1 cellular context compared by ENCODE assay signal in the genomic region with DNA sequence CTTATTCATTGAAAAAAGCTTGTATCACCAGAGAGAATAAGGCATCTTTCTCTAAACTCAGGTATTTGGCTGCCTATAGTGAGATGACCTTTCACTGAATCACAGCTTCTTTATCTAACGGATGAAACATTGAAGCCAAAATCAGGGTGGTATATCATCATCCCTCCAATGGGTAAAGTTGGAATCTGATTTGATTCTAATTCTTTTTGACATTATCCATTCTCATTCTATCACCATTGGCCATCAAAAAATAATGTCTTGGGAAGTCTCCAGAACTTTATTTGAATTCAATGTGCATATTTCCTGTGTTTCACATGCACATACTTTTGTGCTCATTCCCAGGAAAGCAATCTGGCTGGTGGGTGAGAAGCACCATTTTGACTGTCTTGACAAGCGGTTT.
TF ChIP-seq lines count a peak whose summit lies in the region.

No MANE protein-coding gene starts in this region.

TF ChIP-seq in SK-N-SH, 30 proteins besides CTCF, POLR2A, EP300 and RAD21 (continued from another document):
- TF ChIP-seq, protein P1, sequence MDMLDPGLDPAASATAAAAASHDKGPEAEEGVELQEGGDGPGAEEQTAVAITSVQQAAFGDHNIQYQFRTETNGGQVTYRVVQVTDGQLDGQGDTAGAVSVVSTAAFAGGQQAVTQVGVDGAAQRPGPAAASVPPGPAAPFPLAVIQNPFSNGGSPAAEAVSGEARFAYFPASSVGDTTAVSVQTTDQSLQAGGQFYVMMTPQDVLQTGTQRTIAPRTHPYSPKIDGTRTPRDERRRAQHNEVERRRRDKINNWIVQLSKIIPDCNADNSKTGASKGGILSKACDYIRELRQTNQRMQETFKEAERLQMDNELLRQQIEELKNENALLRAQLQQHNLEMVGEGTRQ (IDR thresholded peaks at IDR 0.05; ENCODE audit: borderline replicate concordance, low read depth, low read length) = no peak
